13 cellular contexts compared by ENCODE assay signal in genomic region chr11:59776210-59777066, GRCh38. TPM values are rescaled to one million over a fixed set of nuclear protein-coding genes. Genes with fewer than 3 reads are reported as not detected.
DNase-seq lines count a peak whose midpoint lies in the region; ATAC-seq, FAIRE-seq and TF ChIP-seq lines count a peak whose summit lies in the region.
"Had no signal": no experiment of that assay in that cellular context is flagged by ENCODE, and none has a peak within 500 bp of the region (broad histone marks: within the 10 kb centered on the region; RNA-seq: fewer than 3 reads in every experiment).

No MANE protein-coding gene starts in this region.

- peak in 2 of 4 experiments; percentile 30 to 60 for DNase-seq in K562 (ENCODE audit: extremely low read depth in 1 of 4, low spot score in 3 of 4)
- no peak for DNase-seq in lower lobe of right lung
- no peak for DNase-seq in superior temporal gyrus (ENCODE audit: extremely low spot score)
- no peak for DNase-seq in islet precursor cell
- DNase-seq in stimulated activated CD4-positive, alpha-beta T cell treated with anti-CD3 and anti-CD28 coated beads, Interleukin-15, amount 100 ng/mL, for 24 hours = no peak
- DNase-seq: heart left ventricle, KBM-7, NCI-H82, occipital lobe had no signal

- H3K36me3 ChIP-seq in HUES48 (ENCODE audit: control insufficient read depth, insufficient read depth, low read length) (peaks cover 51% of the 10 kb centered on the region), K562 (ENCODE audit: control insufficient read depth, insufficient read depth, low read length) (peaks cover 70% of the 10 kb centered on the region), lower lobe of right lung (peaks cover 54% of the 10 kb centered on the region)

- in situ Hi-C loops in K562 (cut with MboI) = no loop called here

- H2AFZ ChIP-seq in K562 (ENCODE audit: low read depth, low read length) = no peak overlapping the region

- H3K9me3 ChIP-seq in HUES48 (ENCODE audit: control insufficient read depth, insufficient read depth, low read length) = no peaks in the 10 kb centered on the region
- no peaks in the 10 kb centered on the region for H3K9me3 ChIP-seq in K562 (replicated peaks; ENCODE audit: control insufficient read depth, insufficient read depth, low read depth, low read length)
- no peaks in the 10 kb centered on the region for H3K9me3 ChIP-seq in lower lobe of right lung
- H3K9me3 ChIP-seq: heart left ventricle had no signal

- CTCF ChIA-PET in K562 (lab: Yijun Ruan, JAX; ENCODE audit: low intra/inter-chr PET ratio) = no interaction called here

- no peak overlapping the region for H3K4me2 ChIP-seq in K562 (ENCODE audit: insufficient read depth, low read length)

- no TSS peak for BruUV-seq in K562 (replicated peaks; lab: Mats Ljungman, UMichigan)

- TF ChIP-seq CTCF in C4-2B (conservative IDR thresholded peaks at IDR 0.05) (no peak), K562 (IDR thresholded peaks at IDR 0.05 in 2 of 3, conservative IDR thresholded peaks at IDR 0.05 in 1 of 3; ENCODE audit: insufficient read depth in 2 of 3, low read depth in 1 of 3, low read length in 3 of 3) (no peak), lower lobe of right lung (IDR thresholded peaks at IDR 0.05) (no peak)

- 43% methylated on average over 5 of the region's 5 CpGs for WGBS in K562 (ENCODE audit: insufficient coverage, low coverage, missing lambda C conversion rate)

- peaks cover 14% of the 10 kb centered on the region; the same call in 2 of the 3 replicates for H3K79me2 ChIP-seq in K562 (ENCODE audit: control insufficient read depth, insufficient read depth, low read length)

- POLR2A ChIA-PET in K562 (lab: Yijun Ruan, JAX) = interaction anchor here (2.2 to 2.7 kb wide), 2 partner anchors 10 to 12 kb away, joined by 5 to 10 read pairs; no protein-coding TSS in a partner anchor

- H3K4me3 ChIP-seq in HUES48 (ENCODE audit: low read depth, low read length) = no peak overlapping the region
- H3K4me3 ChIP-seq in K562 = no peak overlapping the region
- H3K4me3 ChIP-seq in lower lobe of right lung = no peak overlapping the region
- H3K4me3 ChIP-seq: heart left ventricle had no signal

- peaks cover 4% of the 10 kb centered on the region; the same call in 1 of the 2 replicates for H4K20me1 ChIP-seq in K562 (replicated peaks; ENCODE audit: control insufficient read depth, insufficient read depth, low read length)

- H3K4me1 ChIP-seq in HUES48 (ENCODE audit: control insufficient read depth, insufficient read depth, low read length) (0 out of 2 replicates have a peak, but pooled peaks cover 5% of the 10 kb centered on the region), K562 (replicated peaks in 1 of 2; ENCODE audit: control insufficient read depth in 2 of 2, insufficient read depth in 2 of 2, low read length in 2 of 2) (peaks cover 5 to 12% of the 10 kb centered on the region in 2 experiments), lower lobe of right lung (peaks cover 26% of the 10 kb centered on the region)

- no peak for FAIRE-seq in K562 (lab: Jason Lieb, UNC)

- H3K27ac ChIP-seq in C4-2B (peak overlapping the region; percentile 48; the same call in 1 of the 2 replicates), HUES48 (ENCODE audit: low read depth, low read length) (peak overlapping the region; percentile 35), K562 (ENCODE audit: extremely low read depth, low read depth, low read length) (no peak overlapping the region), lower lobe of right lung (peak overlapping the region; percentile 22)
- H3K27ac ChIP-seq: heart left ventricle had no signal

- TF ChIP-seq EP300 in K562 (IDR thresholded peaks at IDR 0.05; ENCODE audit: low read length) = no peak

- H3K27me3 ChIP-seq in HUES48 (ENCODE audit: control insufficient read depth, insufficient read depth, low read length) (no peaks in the 10 kb centered on the region), K562 (ENCODE audit: control insufficient read depth in 2 of 2, insufficient read depth in 2 of 2, low read length in 2 of 2) (no peaks in the 10 kb centered on the region), lower lobe of right lung (ENCODE audit: low read depth) (no peaks in the 10 kb centered on the region)
- H3K27me3 ChIP-seq: heart left ventricle had no signal

- no peak for TF ChIP-seq POLR2A in K562 (conservative IDR thresholded peaks at IDR 0.05)

- intact Hi-C loops in K562 (cut with micrococcal nuclease) = no loop called here
- intact Hi-C loops in lower lobe of right lung (cut with DNase I) = no loop called here

- H3K9me1 ChIP-seq in K562 (ENCODE audit: control insufficient read depth, insufficient read depth, low read length) = no peaks in the 10 kb centered on the region

- TF ChIP-seq RAD21 in K562 (CRISPR knock-in tag; conservative IDR thresholded peaks at IDR 0.05 in 1 of 2, IDR thresholded peaks at IDR 0.05 in 1 of 2) = no peak

- ATAC-seq in K562 (no peak), lower lobe of right lung (peak; percentile 53 to 84), GM18498 (IDR thresholded peaks at IDR 0.05; ENCODE audit: unreplicated experiment) (no peak)
- ATAC-seq: heart left ventricle, WTC11 had no signal

- H3K9ac ChIP-seq in HUES48 (ENCODE audit: low read depth, low read length) (no peak overlapping the region), K562 (ENCODE audit: insufficient read depth in 1 of 2, low read depth in 2 of 2, low read length in 2 of 2) (no peak overlapping the region)

TF ChIP-seq in K562, 482 proteins besides CTCF, POLR2A, EP300 and RAD21 (continues in another document):
- TF ChIP-seq ZNF398 (CRISPR knock-in tag; IDR thresholded peaks at IDR 0.05) (no peak), GATAD2B (IDR thresholded peaks at IDR 0.05; ENCODE audit: borderline replicate concordance) (no peak)

RNA-seq across cellular contexts. Expression of gene STX3, which starts 21.3 kb away (rescaled TPM):
- 37.7 and 53.0 TPM in 2 replicates for total RNA-seq in K562 (2011; cell fraction: chromatin; rRNA removed; ENCODE audit: low replicate concordance)
- total RNA-seq in K562 (2011; cell fraction: nucleolus; rRNA removed) = 20.0 and 22.1 TPM in 2 replicates
- total RNA-seq in K562 (2011; cell fraction: nucleoplasm; rRNA removed) = 33.5 and 50.9 TPM in 2 replicates
- total RNA-seq in K562 (2014; rRNA removed) (46.2 and 48.2 TPM in 2 replicates), K562 (2014; rRNA removed; fragmentation: Illumina TruSeq; extraction: Trizol) (60.5 and 67.7 TPM in 2 replicates), K562 (2015; rRNA removed; fragmentation: Illumina TruSeq; extraction: Trizol) (91.6 and 94.0 TPM in 2 replicates), K562 (2021) (37.1 and 37.5 TPM in 2 replicates), lower lobe of right lung (59.4 TPM)
- polyA plus RNA-seq in K562 (2011; rRNA removed) (56.0 and 75.4 TPM in 2 replicates), K562 (2014; fragmentation: Illumina TruSeq; extraction: Trizol) (52.1 and 54.2 TPM in 2 replicates), K562 (2014; fragmentation: Nextera tagmentation; extraction: Ambion mirVana) (10 to 100 TPM; 12.0 to 14.4 TPM), K562 (2014; rRNA removed) (48.7 and 52.2 TPM in 2 replicates)
- 37.5 and 56.2 TPM in 2 replicates for polyA plus RNA-seq in K562 (2011; cell fraction: cytosol; rRNA removed)
- 27.6 and 52.1 TPM in 2 replicates for polyA plus RNA-seq in K562 (2011; cell fraction: nucleus; rRNA removed)
- polyA plus RNA-seq in K562 (2012) = 50.5 and 70.4 TPM in 2 replicates
- polyA minus RNA-seq in K562 (2011; rRNA and poly(A)+ RNA removed) = 58.8 and 76.1 TPM in 2 replicates
- 20.0 and 27.8 TPM in 2 replicates for polyA minus RNA-seq in K562 (2011; cell fraction: cytosol; rRNA and poly(A)+ RNA removed)
- 15.6 and 39.2 TPM in 2 replicates for polyA minus RNA-seq in K562 (2011; cell fraction: nucleus; rRNA and poly(A)+ RNA removed)

RNA-seq across cellular contexts. Expression of gene MRPL16, which starts 34.1 kb away (rescaled TPM):
- 44.3 and 58.4 TPM in 2 replicates for total RNA-seq in K562 (2011; cell fraction: chromatin; rRNA removed; ENCODE audit: low replicate concordance)
- total RNA-seq in K562 (2011; cell fraction: nucleolus; rRNA removed) = 43.0 and 45.4 TPM in 2 replicates
- total RNA-seq in K562 (2011; cell fraction: nucleoplasm; rRNA removed) = 63.6 and 81.8 TPM in 2 replicates
- total RNA-seq in K562 (2014; rRNA removed) = 166 and 202 TPM in 2 replicates
- 157 and 158 TPM in 2 replicates for total RNA-seq in K562 (2014; rRNA removed; fragmentation: Illumina TruSeq; extraction: Trizol)
- 139 and 146 TPM in 2 replicates for total RNA-seq in K562 (2015; rRNA removed; fragmentation: Illumina TruSeq; extraction: Trizol)
- total RNA-seq in K562 (2021) = 157 and 168 TPM in 2 replicates
- polyA plus RNA-seq in K562 (2011; rRNA removed) = 106 and 172 TPM in 2 replicates
- polyA plus RNA-seq in K562 (2011; cell fraction: cytosol; rRNA removed) = 79.0 and 152 TPM in 2 replicates
- polyA plus RNA-seq in K562 (2011; cell fraction: nucleus; rRNA removed) = 60.6 and 127 TPM in 2 replicates
- polyA plus RNA-seq in K562 (2012) = 108 and 136 TPM in 2 replicates
- 209 and 212 TPM in 2 replicates for polyA plus RNA-seq in K562 (2014; fragmentation: Illumina TruSeq; extraction: Trizol)
- 10 to 100 TPM; 63.3 to 99.3 TPM for polyA plus RNA-seq in K562 (2014; fragmentation: Nextera tagmentation; extraction: Ambion mirVana)
- 191 and 196 TPM in 2 replicates for polyA plus RNA-seq in K562 (2014; rRNA removed)
- polyA minus RNA-seq in K562 (2011; rRNA and poly(A)+ RNA removed) = 66.3 and 111 TPM in 2 replicates
- polyA minus RNA-seq in K562 (2011; cell fraction: cytosol; rRNA and poly(A)+ RNA removed) = 36.9 and 52.2 TPM in 2 replicates
- polyA minus RNA-seq in K562 (2011; cell fraction: nucleus; rRNA and poly(A)+ RNA removed) = 16.4 and 34.3 TPM in 2 replicates
- 29.7 TPM for total RNA-seq in lower lobe of right lung

Comparison
In these comparisons a context has a peak if more than half of its experiments do, and no peak if none do; other contexts are left out.
1. ATAC-seq: peak in lower lobe of right lung (2 of 2); none in K562 (single experiment) and GM18498 (single experiment).